ENCODE assay signal across 29 cellular contexts in genomic region chr6:132234356-132234755, GRCh38.
"Had no signal": no experiment of that assay in that cellular context is flagged by ENCODE, and none has a peak within 500 bp of the region (broad histone marks: within the 10 kb centered on the region; RNA-seq: fewer than 3 reads in every experiment).

No MANE protein-coding gene starts in this region.

- H3K36me3 Mint-ChIP-seq: immature natural killer cell; mesothelial cell of epicardium; naive B cell; natural killer cell treated with Interleukin-12 subunit alpha and Interleukin-12 subunit beta and Interleukin-15 and Interleukin-18, amount 100 ng/mL, for 72 hours; neural progenitor cell had no signal

- H3K27ac ChIP-seq: colonic mucosa, esophagus squamous epithelium, neural progenitor cell, prostate gland, right atrium auricular region, stomach, thyroid gland, vagina had no signal

- H3K9ac ChIP-seq: neural progenitor cell had no signal

- H3K4me1 ChIP-seq: colonic mucosa, esophagus squamous epithelium, prostate gland, right atrium auricular region, stomach, thyroid gland had no signal

- H3K9me3 ChIP-seq: colonic mucosa, esophagus squamous epithelium, mucosa of descending colon, prostate gland, right atrium auricular region, stomach, thyroid gland, vagina had no signal

- H3K27me3 ChIP-seq: colonic mucosa, esophagus squamous epithelium, neural progenitor cell, right atrium auricular region, stomach, thyroid gland, vagina had no signal

- H3K4me3 Mint-ChIP-seq: dendritic cell treated with granulocyte-macrophage colony-stimulating factor and Interleukin-4, amounts not matched to agents 40 ng/mL and 50 ng/mL, for 4 days; endodermal cell; immature natural killer cell; mesothelial cell of epicardium; naive B cell; natural killer cell treated with Interleukin-12 subunit alpha and Interleukin-12 subunit beta and Interleukin-15 and Interleukin-18, amount 100 ng/mL, for 72 hours; neural progenitor cell had no signal

- H3K4me3 ChIP-seq: colonic mucosa, esophagus squamous epithelium, lung, mucosa of descending colon, neural progenitor cell, prostate gland, right atrium auricular region, smooth muscle cell, stomach, thyroid gland, vagina had no signal

- H2AFZ ChIP-seq: neural progenitor cell had no signal

- H3K9me3 Mint-ChIP-seq: dendritic cell treated with granulocyte-macrophage colony-stimulating factor and Interleukin-4, amounts not matched to agents 40 ng/mL and 50 ng/mL, for 4 days; endodermal cell; mesothelial cell of epicardium; naive B cell; natural killer cell treated with Interleukin-12 subunit alpha and Interleukin-12 subunit beta and Interleukin-15 and Interleukin-18, amount 100 ng/mL, for 72 hours; neural progenitor cell had no signal

- H3K4me2 ChIP-seq: neural progenitor cell, smooth muscle cell had no signal

- H3K4me1 Mint-ChIP-seq: immature natural killer cell had no signal

- ATAC-seq: left lobe of liver; mucosa of descending colon; natural killer cell treated with Interleukin-12 subunit alpha and Interleukin-12 subunit beta and Interleukin-15 and Interleukin-18, amount 100 ng/mL, for 72 hours; sciatic nerve had no signal

- DNase-seq: colonic mucosa; effector CD8-positive, alpha-beta T cell; endodermal cell; esophagus squamous epithelium; hypothalamus; immature natural killer cell; islet precursor cell; mesenchymal stem cell; mucosa of descending colon; naive B cell; stimulated activated CD4-positive, alpha-beta T cell treated with anti-CD3 and anti-CD28 coated beads, Interleukin-12 subunit alpha, Interleukin-12 subunit beta, amount 100 ng/mL, for 4 hours; stimulated activated CD4-positive, alpha-beta T cell treated with anti-CD3 and anti-CD28 coated beads, Interleukin-1b, Interleukin-23, amount 100 ng/mL, for 48 hours; stimulated activated CD4-positive, alpha-beta T cell treated with anti-CD3 and anti-CD28 coated beads, Interleukin-4, amount 100 ng/mL, for 1 hour; stimulated activated CD8-positive, alpha-beta memory T cell treated with anti-CD3 and anti-CD28 coated beads, Interleukin-4, amount 100 ng/mL, for 48 hours; stimulated activated naive CD4-positive, alpha-beta T cell; stomach; thyroid gland; trophoblast cell had no signal

- H3K27ac Mint-ChIP-seq: dendritic cell treated with granulocyte-macrophage colony-stimulating factor and Interleukin-4, amounts not matched to agents 40 ng/mL and 50 ng/mL, for 4 days; endodermal cell; immature natural killer cell; mesothelial cell of epicardium; naive B cell; natural killer cell treated with Interleukin-12 subunit alpha and Interleukin-12 subunit beta and Interleukin-15 and Interleukin-18, amount 100 ng/mL, for 72 hours; neural progenitor cell had no signal

- H3K36me3 ChIP-seq: colonic mucosa, esophagus squamous epithelium, neural progenitor cell, prostate gland, right atrium auricular region, stomach, thyroid gland, vagina had no signal

- H3K27me3 Mint-ChIP-seq: dendritic cell treated with granulocyte-macrophage colony-stimulating factor and Interleukin-4, amounts not matched to agents 40 ng/mL and 50 ng/mL, for 4 days had no signal
